ENCODE assay signal across 20 cellular contexts in genomic region chr1:114094675-114095074, GRCh38. TPM values are rescaled to one million over a fixed set of nuclear protein-coding genes. Genes with fewer than 3 reads are reported as not detected.
DNase-seq lines count a peak whose midpoint lies in the region; ATAC-seq, FAIRE-seq and TF ChIP-seq lines count a peak whose summit lies in the region.
"Had no signal": no experiment of that assay in that cellular context is flagged by ENCODE, and none has a peak within 500 bp of the region (broad histone marks: within the 10 kb centered on the region; RNA-seq: fewer than 3 reads in every experiment).

No MANE protein-coding gene starts in this region.

- H3K27ac Mint-ChIP-seq in astrocyte (ENCODE audit: unreplicated experiment) (no peak overlapping the region), glutamatergic neuron (ENCODE audit: unreplicated experiment) (peak overlapping the region; percentile 42), neural progenitor cell (peak overlapping the region; percentile 1)
- H3K27ac Mint-ChIP-seq: IgD-negative memory B cell had no signal

- H3K36me3 ChIP-seq in PC-9 (ENCODE audit: low read depth): no peaks in the 10 kb centered on the region
- no peaks in the 10 kb centered on the region for H3K36me3 ChIP-seq in astrocyte (ENCODE audit: insufficient read depth, low read length)
- no peaks in the 10 kb centered on the region for H3K36me3 ChIP-seq in neural progenitor cell
- H3K36me3 ChIP-seq: BE2C had no signal

- H3F3A ChIP-seq in PC-9 (ENCODE audit: insufficient read depth, low read depth): peaks cover 25% of the 10 kb centered on the region
- peaks cover 21% of the 10 kb centered on the region for H3F3A ChIP-seq in neural progenitor cell (ENCODE audit: low read depth)

- CTCF ChIA-PET in PC-9 (lab: Charles Lee): no interaction called here

- DNase-seq in PC-9: no peak
- no peak for DNase-seq in astrocyte (ENCODE audit: low read depth)
- no peak for DNase-seq in glutamatergic neuron
- DNase-seq in neural progenitor cell (ENCODE audit: low spot score): no peak
- no peak for DNase-seq in amygdala (lab: John Stamatoyannopoulos, UW)
- DNase-seq in NCI-H2196 treated with DMSO at 0.1 percent for 48 hours (lab: John Stamatoyannopoulos, UW; ENCODE audit: unreplicated experiment): no peak
- DNase-seq in DMS 273 (lab: John Stamatoyannopoulos, UW; ENCODE audit: unreplicated experiment): no peak
- DNase-seq: CD4-positive, alpha-beta memory T cell; DMS153; DMS79 treated with DMSO at 0.1 percent for 48 hours; H9 had no signal

- H3K36me3 Mint-ChIP-seq in astrocyte (ENCODE audit: low read depth, unreplicated experiment) (no peaks in the 10 kb centered on the region), glutamatergic neuron (ENCODE audit: unreplicated experiment) (peaks cover 5% of the 10 kb centered on the region), neural progenitor cell (peaks cover 10% of the 10 kb centered on the region)
- H3K36me3 Mint-ChIP-seq: CD4-positive, alpha-beta memory T cell had no signal

- H3K4me3 Mint-ChIP-seq in astrocyte (ENCODE audit: unreplicated experiment) (no peak overlapping the region), glutamatergic neuron (ENCODE audit: unreplicated experiment) (no peak overlapping the region), neural progenitor cell (no peak overlapping the region)
- H3K4me3 Mint-ChIP-seq: CD4-positive, alpha-beta memory T cell; H9; IgD-negative memory B cell had no signal

- H3K27ac ChIP-seq in PC-9 (peak overlapping the region; percentile 77), astrocyte (ENCODE audit: low read depth, low read length) (no peak overlapping the region), neural progenitor cell (no peak overlapping the region)
- H3K27ac ChIP-seq: A549, C4-2B had no signal

- H3K27me3 ChIP-seq in PC-9 (ENCODE audit: insufficient read depth, low read depth) (no peaks in the 10 kb centered on the region), astrocyte (ENCODE audit: insufficient read depth, low read length) (peaks cover 17% of the 10 kb centered on the region), neural progenitor cell (no peaks in the 10 kb centered on the region)

- no TSS peak for BruUV-seq in PC-9 (replicated peaks; lab: Mats Ljungman, UMichigan)

- ATAC-seq in GM18517 (IDR thresholded peaks at IDR 0.05; ENCODE audit: unreplicated experiment): no peak
- ATAC-seq: A549 had no signal

- H3K79me2 ChIP-seq in PC-9 (ENCODE audit: low read depth) (no peaks in the 10 kb centered on the region), astrocyte (ENCODE audit: insufficient read depth, low read length) (no peaks in the 10 kb centered on the region), neural progenitor cell (ENCODE audit: low read depth) (no peaks in the 10 kb centered on the region)

- no peaks in the 10 kb centered on the region for H3K9me3 ChIP-seq in PC-9 (ENCODE audit: insufficient read depth, low read depth)
- no peaks in the 10 kb centered on the region for H3K9me3 ChIP-seq in astrocyte (ENCODE audit: insufficient read depth, low read depth, low read length)
- H3K9me3 ChIP-seq in neural progenitor cell (ENCODE audit: low read depth): no peaks in the 10 kb centered on the region
- H3K9me3 ChIP-seq: A549, BE2C had no signal

- H3K4me1 ChIP-seq in PC-9 (replicated peaks; ENCODE audit: insufficient read depth) (peaks cover 42% of the 10 kb centered on the region), astrocyte (ENCODE audit: insufficient read depth, low read length) (peaks cover 6% of the 10 kb centered on the region), neural progenitor cell (peaks cover 19% of the 10 kb centered on the region)
- H3K4me1 ChIP-seq: A549 had no signal

- FAIRE-seq in astrocyte (lab: Jason Lieb, UNC): no peak
- FAIRE-seq: A549, G401.6, GM12892 had no signal

- H3K4me3 ChIP-seq in PC-9 (no peak overlapping the region), astrocyte (ENCODE audit: insufficient read depth, low read depth, low read length) (no peak overlapping the region), neural progenitor cell (no peak overlapping the region)
- H3K4me3 ChIP-seq: A549, GM23248 had no signal

- H3K9me3 Mint-ChIP-seq in astrocyte (ENCODE audit: unreplicated experiment): peaks cover 2% of the 10 kb centered on the region
- peaks cover 4% of the 10 kb centered on the region for H3K9me3 Mint-ChIP-seq in glutamatergic neuron (ENCODE audit: unreplicated experiment)
- H3K9me3 Mint-ChIP-seq in neural progenitor cell: no peaks in the 10 kb centered on the region
- H3K9me3 Mint-ChIP-seq: CD4-positive, alpha-beta memory T cell; H9; IgD-negative memory B cell had no signal

- H3K9ac ChIP-seq in astrocyte (ENCODE audit: low read length): no peak overlapping the region
- H3K9ac ChIP-seq in neural progenitor cell: no peak overlapping the region

- intact Hi-C loops in PC-9 (cut with micrococcal nuclease; ENCODE audit: unreplicated experiment): no loop called here

- peak overlapping the region; percentile 41 for H3K4me2 ChIP-seq in PC-9
- H3K4me2 ChIP-seq in astrocyte (ENCODE audit: low read length): peak overlapping the region; percentile 45
- H3K4me2 ChIP-seq in neural progenitor cell: peak overlapping the region; percentile 0
- H3K4me2 ChIP-seq: A549 had no signal

- no peak for TF ChIP-seq CTCF in PC-9 (conservative IDR thresholded peaks at IDR 0.05)
- TF ChIP-seq CTCF in astrocyte (IDR thresholded peaks at IDR 0.05; ENCODE audit: insufficient read depth, low read depth, low read length): no peak
- no peak for TF ChIP-seq CTCF in glutamatergic neuron (IDR thresholded peaks at IDR 0.05; ENCODE audit: partially characterized antibody, unreplicated experiment)
- TF ChIP-seq CTCF in neural progenitor cell (IDR thresholded peaks at IDR 0.05): no peak

- POLR2A ChIA-PET in PC-9 (lab: Charles Lee; ENCODE audit: unreplicated experiment): no interaction called here

- 0 out of 2 replicates have a peak overlapping the region, but pooled peaks have one; percentile 18 for H2AFZ ChIP-seq in PC-9
- H2AFZ ChIP-seq in astrocyte (ENCODE audit: low read depth, low read length): no peak overlapping the region
- H2AFZ ChIP-seq in neural progenitor cell (replicated peaks): no peak overlapping the region
- H2AFZ ChIP-seq: GM23248 had no signal

- H3K4me1 Mint-ChIP-seq in astrocyte (ENCODE audit: low read depth, unreplicated experiment) (peaks cover 9% of the 10 kb centered on the region), glutamatergic neuron (ENCODE audit: low read depth, unreplicated experiment) (peaks cover 15% of the 10 kb centered on the region), neural progenitor cell (peaks cover 30% of the 10 kb centered on the region)
- H3K4me1 Mint-ChIP-seq: CD4-positive, alpha-beta memory T cell; IgD-negative memory B cell had no signal

- H3K27me3 Mint-ChIP-seq in astrocyte (ENCODE audit: low read depth, unreplicated experiment) (peaks cover 16% of the 10 kb centered on the region), glutamatergic neuron (ENCODE audit: unreplicated experiment) (peaks cover 9% of the 10 kb centered on the region), neural progenitor cell (ENCODE audit: insufficient read depth, low read depth) (peaks cover 5% of the 10 kb centered on the region)

- no peaks in the 10 kb centered on the region for H4K20me1 ChIP-seq in PC-9 (ENCODE audit: insufficient read depth)
- no peaks in the 10 kb centered on the region for H4K20me1 ChIP-seq in astrocyte (ENCODE audit: insufficient read depth, low read length)
- H4K20me1 ChIP-seq in neural progenitor cell (ENCODE audit: low read depth): no peaks in the 10 kb centered on the region

- H3K9me2 ChIP-seq in PC-9 (ENCODE audit: insufficient read depth): no peaks in the 10 kb centered on the region

RNA-seq across cellular contexts. Expression of gene SYT6, which starts 59.0 kb away (rescaled TPM):
- total RNA-seq in PC-9 (2021) (not detected in 2 replicates), astrocyte (0.38 and 0.39 TPM in 2 replicates), glutamatergic neuron (ENCODE audit: unreplicated experiment) (11.1 TPM), neural progenitor cell (ENCODE audit: low replicate concordance) (8.1 and 13.6 TPM in 2 replicates)
- total RNA-seq: CD4-positive, alpha-beta memory T cell; GM23248; HT1080 had no signal
